ENCODE assay signal across 10 cellular contexts in genomic region chr17:1001640-1002411, GRCh38. TPM values are rescaled to one million over a fixed set of nuclear protein-coding genes. Genes with fewer than 3 reads are reported as not detected.
DNase-seq lines count a peak whose midpoint lies in the region; TF ChIP-seq lines count a peak whose summit lies in the region.
"Had no signal": no experiment of that assay in that cellular context is flagged by ENCODE, and none has a peak within 500 bp of the region (broad histone marks: within the 10 kb centered on the region; RNA-seq: fewer than 3 reads in every experiment).

No MANE protein-coding gene starts in this region.

- peak overlapping the region; percentile 66 for H3K27ac Mint-ChIP-seq in activated naive CD4-positive, alpha-beta T cell treated with anti-CD3 and anti-CD28 coated beads for 36 hours

- H3K4me3 ChIP-seq in cardiac fibroblast (replicated peaks in 1 of 2; ENCODE audit: low read depth in 2 of 2, low read length in 2 of 2): no peak overlapping the region
- no peak overlapping the region for H3K4me3 ChIP-seq in transverse colon
- H3K4me3 ChIP-seq: BLaER1 treated with 17β-estradiol and CSF1 and Interleukin-3, amounts not matched to agents 10 nM and 100 nM had no signal

- peaks cover 32 to 79% (median 57%) of the 10 kb centered on the region in 4 donors for H3K4me1 ChIP-seq in transverse colon

- no peaks in the 10 kb centered on the region for H3K27me3 Mint-ChIP-seq in activated naive CD4-positive, alpha-beta T cell treated with anti-CD3 and anti-CD28 coated beads for 36 hours (ENCODE audit: low read depth)

- H3K27me3 ChIP-seq in layer of hippocampus (ENCODE audit: control insufficient read depth, insufficient read depth, low read length) (no peaks in the 10 kb centered on the region), transverse colon (no peaks in the 10 kb centered on the region)
- H3K27me3 ChIP-seq: BLaER1 treated with 17β-estradiol and CSF1 and Interleukin-3, amounts not matched to agents 10 nM and 100 nM had no signal

- peaks cover 26% of the 10 kb centered on the region for H3K36me3 Mint-ChIP-seq in activated naive CD4-positive, alpha-beta T cell treated with anti-CD3 and anti-CD28 coated beads for 36 hours (ENCODE audit: low read depth)

- TF ChIP-seq CTCF in cardiac fibroblast (IDR thresholded peaks at IDR 0.05; ENCODE audit: low read depth, low read length): no peak
- no peak for TF ChIP-seq CTCF in transverse colon (IDR thresholded peaks at IDR 0.05)

- WGBS in transverse colon (ENCODE audit: low coverage in 1 of 2), 2 donors: 73% methylated on average over 18 of the region's 18 CpGs; no CpG with 5 or more reads in 1 of the 2 donors

- CTCF ChIA-PET in activated naive CD4-positive, alpha-beta T cell treated with anti-CD3 and anti-CD28 coated beads for 36 hours (lab: Charles Lee): no interaction called here

- in situ Hi-C loops in transverse colon (cut with MboI; ENCODE audit: low pct_ligation_motif_present in 1 of 4, low pct_unique_long_range_greater_than_20kb in 1 of 4, low sequenced_read_pairs in 3 of 4): no loop called here

- H3K4me3 Mint-ChIP-seq in activated naive CD4-positive, alpha-beta T cell treated with anti-CD3 and anti-CD28 coated beads for 36 hours: no peak overlapping the region

- H3K4me1 Mint-ChIP-seq in activated naive CD4-positive, alpha-beta T cell treated with anti-CD3 and anti-CD28 coated beads for 36 hours (ENCODE audit: low read depth): peaks cover 33% of the 10 kb centered on the region

- no peak for DNase-seq in activated naive CD4-positive, alpha-beta T cell treated with anti-CD3 and anti-CD28 coated beads for 36 hours
- no peak for DNase-seq in activated naive CD4-positive, alpha-beta T cell treated with anti-CD3 and anti-CD28 coated beads, Interleukin-2, amount 50 U/mL, for 16 hours
- DNase-seq in cardiac fibroblast (ENCODE audit: low read depth in 2 of 2): peak; percentile 59 to 78
- no peak for DNase-seq in transverse colon
- no peak for DNase-seq in SKM-1 treated with dmso at 0.1 percent for 144 hours (lab: John Stamatoyannopoulos, UW; ENCODE audit: unreplicated experiment)
- DNase-seq in NCI-H1930 (lab: John Stamatoyannopoulos, UW): no peak
- no peak for DNase-seq in NCI-H526 treated with DMSO at 0.1 percent for 48 hours (lab: John Stamatoyannopoulos, UW)

- no peak for TF ChIP-seq POLR2A in transverse colon (IDR thresholded peaks at IDR 0.05)

- H3K9me3 ChIP-seq in transverse colon: no peaks in the 10 kb centered on the region
- H3K9me3 ChIP-seq: BLaER1 treated with 17β-estradiol and CSF1 and Interleukin-3, amounts not matched to agents 10 nM and 100 nM had no signal

- H3K27ac ChIP-seq in layer of hippocampus (ENCODE audit: low read depth, low read length) (peak overlapping the region; percentile 30), transverse colon (peak overlapping the region; percentile 48 to 84 (median 70))
- H3K27ac ChIP-seq: BLaER1 treated with 17β-estradiol and CSF1 and Interleukin-3, amounts not matched to agents 10 nM and 100 nM; KMS-11 had no signal

- no peaks in the 10 kb centered on the region for H3K9me3 Mint-ChIP-seq in activated naive CD4-positive, alpha-beta T cell treated with anti-CD3 and anti-CD28 coated beads for 36 hours

- intact Hi-C loops in activated naive CD4-positive, alpha-beta T cell treated with anti-CD3 and anti-CD28 coated beads for 36 hours (cut with micrococcal nuclease): no loop called here
- intact Hi-C loops in transverse colon (cut with DNase I; ENCODE audit: low total_unique reads): loop anchor here (5.0 kb wide), 1 partner anchor 55 kb away; no protein-coding TSS in a partner anchor

- TF ChIP-seq EP300 in transverse colon (IDR thresholded peaks at IDR 0.05; ENCODE audit: low read depth): no peak

- H3K36me3 ChIP-seq in transverse colon: peaks cover 0 to 14% (median 0%) of the 10 kb centered on the region in 4 donors

RNA-seq across cellular contexts. Expression of gene TIMM22, which starts 4.9 kb away (rescaled TPM):
- total RNA-seq in activated naive CD4-positive, alpha-beta T cell treated with anti-CD3 and anti-CD28 coated beads for 36 hours: 1 to 10 TPM; 7.3 to 7.4 TPM
- 10 to 100 TPM; 10.5 to 17.6 (median 12.1) TPM for total RNA-seq in transverse colon

RNA-seq across cellular contexts. Expression of gene NXN, which starts 22.2 kb away (rescaled TPM):
- under 1 TPM; 0.20 to 0.33 TPM for total RNA-seq in activated naive CD4-positive, alpha-beta T cell treated with anti-CD3 and anti-CD28 coated beads for 36 hours
- total RNA-seq in transverse colon: 100 to 1,000 TPM in 1 of 4 donors, 10 to 100 TPM in 3; 10.6 to 222 (median 13.8) TPM

Comparison
In these comparisons a context has a peak if more than half of its experiments do, and no peak if none do; other contexts are left out.
1. DNase-seq: peak in cardiac fibroblast (2 of 2); none in activated naive CD4-positive, alpha-beta T cell treated with anti-CD3 and anti-CD28 coated beads for 36 hours (single experiment), activated naive CD4-positive, alpha-beta T cell treated with anti-CD3 and anti-CD28 coated beads, Interleukin-2, amount 50 U/mL, for 16 hours (single experiment), transverse colon (single experiment), SKM-1 treated with dmso at 0.1 percent for 144 hours (single experiment), NCI-H1930 (0 of 2) and NCI-H526 treated with DMSO at 0.1 percent for 48 hours (single experiment).
2. RNA of gene NXN, which starts 22.2 kb away (total RNA-seq): 10.6 to 222 TPM in transverse colon; 0.20 to 0.33 TPM in activated naive CD4-positive, alpha-beta T cell treated with anti-CD3 and anti-CD28 coated beads for 36 hours; every median in the first group is over 4 times any median in the second.